ENCODE assay signal across 34 cellular contexts in genomic region chrX:26007462-26007861, GRCh38.
"Had no signal": no experiment of that assay in that cellular context is flagged by ENCODE, and none has a peak within 500 bp of the region (broad histone marks: within the 10 kb centered on the region; RNA-seq: fewer than 3 reads in every experiment).

No MANE protein-coding gene starts in this region.

- DNase-seq: Karpas-422, Kasumi-1, MG63, MM.1S, MV-4-11, NCI-H1048, NCI-H1092, NCI-H1092 treated with DMSO at 0.1 percent for 48 hours, NCI-H1105, NCI-H1105 treated with DMSO at 0.1 percent for 48 hours, NCI-H1417, NCI-H1417 treated with DMSO at 0.1 percent for 48 hours, NCI-H1436, NCI-H1436 treated with DMSO at 0.1 percent for 48 hours, NCI-H146, NCI-H1694, NCI-H1694 treated with DMSO at 0.1 percent for 48 hours, NCI-H187, NCI-H187 treated with DMSO at 0.1 percent for 48 hours, NCI-H1930, NCI-H2029, NCI-H2029 treated with DMSO at 0.1 percent for 48 hours, NCI-H2081, NCI-H2081 treated with DMSO at 0.1 percent for 48 hours, NCI-H2107, NCI-H2171, NCI-H2171 treated with DMSO at 0.1 percent for 48 hours, NCI-H2227 treated with DMSO at 0.1 percent for 48 hours, NCI-H226, NCI-H345, NCI-H446, NCI-H446 treated with DMSO at 0.1 percent for 48 hours, NCI-H510A had no signal

- H3K27ac ChIP-seq: KMS-11 had no signal

- H3K9me3 ChIP-seq: MG63 had no signal

- H3K4me3 ChIP-seq: MG63 had no signal

- H3K4me2 ChIP-seq: KMS-11 had no signal

- H3K27me3 ChIP-seq: MG63 had no signal

- H3K9ac ChIP-seq: KMS-11 had no signal

- H3K36me3 ChIP-seq: MG63 had no signal
